ENCODE assay signal across 13 cellular contexts in genomic region chr11:125914601-125915000, GRCh38. TPM values are rescaled to one million over a fixed set of nuclear protein-coding genes. Genes with fewer than 3 reads are reported as not detected.
"Had no signal": no experiment of that assay in that cellular context is flagged by ENCODE, and none has a peak within 500 bp of the region (broad histone marks: within the 10 kb centered on the region; RNA-seq: fewer than 3 reads in every experiment).

No MANE protein-coding gene starts in this region.

RNA-seq across cellular contexts. Expression of gene DDX25, which starts 10.3 kb away (rescaled TPM):
- total RNA-seq: natural killer cell, pulmonary artery endothelial cell, right atrium auricular region, vagina had no signal
- polyA plus RNA-seq: smooth muscle cell had no signal

RNA-seq across cellular contexts. Expression of gene VSIG10L2, which starts 31.2 kb away (rescaled TPM):
- total RNA-seq: kidney epithelial cell, mesothelial cell of epicardium, mononuclear cell, natural killer cell, progenitor cell of endocrine pancreas, pulmonary artery endothelial cell, renal cortical epithelial cell, right atrium auricular region, skeletal muscle tissue, smooth muscle cell, temporal lobe, tibial nerve had no signal
- polyA plus RNA-seq: smooth muscle cell had no signal
